Comparison of ENCODE assay signal across 8 cellular contexts in genomic region chr1:107529511-107530149, GRCh38.
DNase-seq lines count a peak whose midpoint lies in the region; ATAC-seq and TF ChIP-seq lines count a peak whose summit lies in the region.

No MANE protein-coding gene starts in this region.

- TF ChIP-seq CTCF in WERI-Rb-1 (IDR thresholded peaks at IDR 0.05; ENCODE audit: low read depth, low read length) = peak; percentile 78

- ATAC-seq in GM19025 (IDR thresholded peaks at IDR 0.05; ENCODE audit: low read depth, unreplicated experiment) (peak; percentile 97), HG03045 (IDR thresholded peaks at IDR 0.05; ENCODE audit: unreplicated experiment) (peak; percentile 96)

- H3K9me3 ChIP-seq in WERI-Rb-1 (ENCODE audit: severe bottlenecking) = no peaks in the 10 kb centered on the region

- no peak overlapping the region for H3K4me3 ChIP-seq in WERI-Rb-1 (ENCODE audit: low read depth, low read length)

- peak; percentile 24 for DNase-seq in DMS114 treated with DMSO at 0.1 percent for 48 hours (lab: John Stamatoyannopoulos, UW; ENCODE audit: unreplicated experiment)
- peak; percentile 27 to 58 for DNase-seq in NCI-H2081 (lab: John Stamatoyannopoulos, UW)
- peak; percentile 67 for DNase-seq in WERI-Rb-1
- DNase-seq in germinal center (ENCODE audit: low spot score) = peak; percentile 65
- DNase-seq in retina = peak; percentile 63
- no peak for DNase-seq in activated T-cell treated with anti-CD3 and anti-CD28 coated beads for 4 hours

- no peak overlapping the region for H3K27ac ChIP-seq in WERI-Rb-1

- H3K27me3 ChIP-seq in WERI-Rb-1 (ENCODE audit: insufficient read depth, low read depth, severe bottlenecking) = no peaks in the 10 kb centered on the region

- H3K36me3 ChIP-seq in WERI-Rb-1 = no peaks in the 10 kb centered on the region
